22 cellular contexts compared by ENCODE assay signal in genomic region chr18:5787936-5788335, GRCh38.
DNase-seq lines count a peak whose midpoint lies in the region; ATAC-seq, FAIRE-seq and TF ChIP-seq lines count a peak whose summit lies in the region.
"Had no signal": no experiment of that assay in that cellular context is flagged by ENCODE, and none has a peak within 500 bp of the region (broad histone marks: within the 10 kb centered on the region; RNA-seq: fewer than 3 reads in every experiment).

No MANE protein-coding gene starts in this region.

- no peaks in the 10 kb centered on the region for H3K79me2 ChIP-seq in HepG2 (ENCODE audit: insufficient read depth, low read length)
- H3K79me2 ChIP-seq in SK-N-SH (ENCODE audit: insufficient read depth): no peaks in the 10 kb centered on the region

- H3K4me3 ChIP-seq in LNCaP clone FGC (ENCODE audit: low read depth, low read length) (no peak overlapping the region), HepG2 (replicated peaks in 1 of 3; ENCODE audit: insufficient read depth in 1 of 3, low read depth in 2 of 3, low read length in 3 of 3) (no peak overlapping the region), upper lobe of left lung (no peak overlapping the region), SK-N-SH (ENCODE audit: low read depth in 2 of 2, low read length in 1 of 2) (no peak overlapping the region)
- H3K4me3 ChIP-seq: SK-N-MC had no signal

- H3K27me3 ChIP-seq in HepG2 (ENCODE audit: control insufficient read depth in 1 of 2, insufficient read depth in 2 of 2, low read length in 2 of 2): no peaks in the 10 kb centered on the region
- H3K27me3 ChIP-seq in upper lobe of left lung: no peaks in the 10 kb centered on the region
- H3K27me3 ChIP-seq in SK-N-SH (ENCODE audit: insufficient read depth): no peaks in the 10 kb centered on the region

- no peaks in the 10 kb centered on the region for H3F3A ChIP-seq in SK-N-SH (replicated peaks; ENCODE audit: insufficient read depth)

- DNase-seq in LNCaP clone FGC (ENCODE audit: low read depth): peak; percentile 49
- DNase-seq in NCI-H510A treated with DMSO at 0.1 percent for 48 hours (lab: John Stamatoyannopoulos, UW): peak; percentile 69
- peak; percentile 39 for DNase-seq in HepG2 (ENCODE audit: low spot score)
- no peak for DNase-seq in upper lobe of left lung
- DNase-seq in SK-N-SH: no peak
- DNase-seq in NCI-H1092 treated with DMSO at 0.1 percent for 48 hours (lab: John Stamatoyannopoulos, UW): no peak
- DNase-seq: CD8-positive, alpha-beta T cell; GOT3; IMR-90; Kasumi-1; NCI-H1417; NCI-H187 treated with DMSO at 0.1 percent for 48 hours; NCI-H226; NCI-H774; T-helper 1 cell had no signal

- 0% methylated on average over 1 of the region's 1 CpG for WGBS in HepG2 (ENCODE audit: low lambda C conversion rate)
- 10 to 15% methylated on average over 1 of the region's 1 CpG for WGBS in upper lobe of left lung, 2 donors
- WGBS in SK-N-SH (ENCODE audit: low lambda C conversion rate): 0% methylated on average over 1 of the region's 1 CpG

- TF ChIP-seq EP300 in HepG2 (IDR thresholded peaks at IDR 0.05; ENCODE audit: low read depth in 2 of 2, low read length in 2 of 2) (no peak), HepG2 (CRISPR knock-in tag; IDR thresholded peaks at IDR 0.05; ENCODE audit: borderline replicate concordance) (no peak), upper lobe of left lung (IDR thresholded peaks at IDR 0.05) (no peak), SK-N-SH (IDR thresholded peaks at IDR 0.05; ENCODE audit: borderline replicate concordance in 1 of 2, low read depth in 1 of 2, low read length in 1 of 2) (no peak)

- H2AFZ ChIP-seq in HepG2 (ENCODE audit: low read length): no peak overlapping the region
- H2AFZ ChIP-seq in SK-N-SH (ENCODE audit: low read depth): no peak overlapping the region

- no peaks in the 10 kb centered on the region for H3K36me3 ChIP-seq in HepG2 (replicated peaks in 1 of 2; ENCODE audit: control insufficient read depth in 1 of 2, insufficient read depth in 2 of 2, low read length in 2 of 2)
- H3K36me3 ChIP-seq in upper lobe of left lung: no peaks in the 10 kb centered on the region
- H3K36me3 ChIP-seq in SK-N-SH (replicated peaks in 1 of 2; ENCODE audit: control insufficient read depth in 1 of 2, insufficient read depth in 2 of 2, low read length in 1 of 2): no peaks in the 10 kb centered on the region

- POLR2A ChIA-PET in HepG2 (lab: Yijun Ruan, JAX) (no interaction called here), SK-N-SH (lab: Yijun Ruan, JAX) (no interaction called here)

- peak; percentile 12 for FAIRE-seq in HepG2 (lab: Jason Lieb, UNC)
- FAIRE-seq: D721Med, GM12892 had no signal

- peak overlapping the region; percentile 29 for H3K4me2 ChIP-seq in HepG2 (ENCODE audit: low read depth, low read length)
- no peak overlapping the region for H3K4me2 ChIP-seq in SK-N-SH

- CTCF ChIA-PET in HepG2 (lab: Yijun Ruan, JAX; ENCODE audit: low intra/inter-chr PET ratio, low total read pairs) (no interaction called here), SK-N-SH (lab: Yijun Ruan, JAX) (no interaction called here)

- H3K9ac ChIP-seq in HepG2 (ENCODE audit: insufficient read depth, low read depth, low read length) (no peak overlapping the region), SK-N-SH (no peak overlapping the region)

- no peak for TF ChIP-seq POLR2A in HepG2 (IDR thresholded peaks at IDR 0.05; ENCODE audit: insufficient read depth in 1 of 2, low read depth in 2 of 2, low read length in 2 of 2)
- no peak for TF ChIP-seq POLR2A in upper lobe of left lung (IDR thresholded peaks at IDR 0.05)

- TF ChIP-seq CTCF in C4-2B (conservative IDR thresholded peaks at IDR 0.05) (peak; percentile 54), LNCaP clone FGC (IDR thresholded peaks at IDR 0.05; ENCODE audit: control insufficient read depth, extremely low read depth, insufficient read depth) (peak; percentile 39; the same call in 1 of the 2 replicates), HepG2 (CRISPR knock-in tag; IDR thresholded peaks at IDR 0.05) (peak; percentile 39), upper lobe of left lung (IDR thresholded peaks at IDR 0.05) (no peak), SK-N-SH (IDR thresholded peaks at IDR 0.05) (no peak)

- BruUV-seq in HepG2 (replicated peaks; lab: Mats Ljungman, UMichigan): no TSS peak

- peak overlapping the region; percentile 56; the same call in 1 of the 2 replicates for H3K27ac ChIP-seq in C4-2B
- H3K27ac ChIP-seq in HepG2 (ENCODE audit: extremely low read length, insufficient read depth, low read length): no peak overlapping the region
- no peak overlapping the region for H3K27ac ChIP-seq in upper lobe of left lung
- H3K27ac ChIP-seq in SK-N-SH (ENCODE audit: low read depth in 2 of 2, low read length in 1 of 2): no peak overlapping the region
- H3K27ac ChIP-seq: SK-N-MC had no signal

- peaks cover 12% of the 10 kb centered on the region for H3K4me1 ChIP-seq in HepG2 (ENCODE audit: insufficient read depth, low read length)
- no peaks in the 10 kb centered on the region for H3K4me1 ChIP-seq in upper lobe of left lung
- no peaks in the 10 kb centered on the region for H3K4me1 ChIP-seq in SK-N-SH (ENCODE audit: control insufficient read depth in 1 of 2, insufficient read depth in 2 of 2, low read depth in 1 of 2, low read length in 1 of 2)

- no peaks in the 10 kb centered on the region for H3K9me2 ChIP-seq in SK-N-SH

- no peaks in the 10 kb centered on the region for H3K9me3 ChIP-seq in HepG2 (ENCODE audit: low read length)
- H3K9me3 ChIP-seq in upper lobe of left lung: peaks cover 0 to 11% (median 0%) of the 10 kb centered on the region in 4 donors
- H3K9me3 ChIP-seq in SK-N-SH: no peaks in the 10 kb centered on the region

- in situ Hi-C loops in HepG2 (cut with HindIII; ENCODE audit: extremely low pct_ligation_motif_present, low pct_unique_long_range_greater_than_20kb): no loop called here

- intact Hi-C loops in HepG2 (cut with micrococcal nuclease; ENCODE audit: unreplicated experiment): no loop called here

- ATAC-seq in HepG2 (peak; percentile 77), upper lobe of left lung (ENCODE audit: low FRiP score in 2 of 2) (no peak), GM19324 (IDR thresholded peaks at IDR 0.05; ENCODE audit: low FRiP score, unreplicated experiment) (no peak)
- ATAC-seq: CD8-positive, alpha-beta T cell; Panc1; Right ventricle myocardium inferior had no signal

- TF ChIP-seq RAD21 in HepG2 (CRISPR knock-in tag; IDR thresholded peaks at IDR 0.05) (no peak), SK-N-SH (IDR thresholded peaks at IDR 0.05; ENCODE audit: low read length) (no peak)

- no peaks in the 10 kb centered on the region for H4K20me1 ChIP-seq in HepG2 (ENCODE audit: insufficient read depth, low read length)
- no peaks in the 10 kb centered on the region for H4K20me1 ChIP-seq in SK-N-SH (ENCODE audit: insufficient read depth)

TF ChIP-seq in HepG2, 621 proteins besides CTCF, POLR2A, EP300 and RAD21 (continues in another document):
- TF ChIP-seq STAG1 (CRISPR knock-in tag; IDR thresholded peaks at IDR 0.05): 0 out of 2 replicates have a peak, but pooled peaks have one; percentile 16
- peak; percentile 74; the same call in 1 of the 2 replicates for TF ChIP-seq SOX5 (CRISPR knock-in tag; IDR thresholded peaks at IDR 0.05; ENCODE audit: borderline replicate concordance)
- TF ChIP-seq CBX1 (IDR thresholded peaks at IDR 0.05; ENCODE audit: low read depth): no peak
- no peak for TF ChIP-seq ZNF547 (CRISPR knock-in tag; IDR thresholded peaks at IDR 0.05)

TF ChIP-seq in SK-N-SH, 30 proteins besides CTCF, POLR2A, EP300 and RAD21:
- TF ChIP-seq YY1 (IDR thresholded peaks at IDR 0.05; ENCODE audit: low read depth): no peak
- no peak for TF ChIP-seq RFX5 (IDR thresholded peaks at IDR 0.05; ENCODE audit: low read length)
- no peak for TF ChIP-seq TAF1 (IDR thresholded peaks at IDR 0.05; ENCODE audit: borderline replicate concordance, low read depth, low read length)
- no peak for TF ChIP-seq FOSL2 (IDR thresholded peaks at IDR 0.05; ENCODE audit: borderline replicate concordance, low read depth)
TF ChIP-seq in SK-N-SH: peak in this region for 0.

Comparison
In these comparisons a context has a peak if more than half of its experiments do, and no peak if none do; other contexts are left out.
1. CTCF ChIP-seq: peak in C4-2B (single experiment), LNCaP clone FGC (single experiment) and HepG2 (single experiment); none in upper lobe of left lung (0 of 6) and SK-N-SH (single experiment).
2. DNase-seq: peak in LNCaP clone FGC (single experiment), NCI-H510A treated with DMSO at 0.1 percent for 48 hours (single experiment) and HepG2 (single experiment); none in upper lobe of left lung (0 of 2), SK-N-SH (single experiment) and NCI-H1092 treated with DMSO at 0.1 percent for 48 hours (single experiment).